26 cellular contexts compared by ENCODE assay signal in the genomic region with DNA sequence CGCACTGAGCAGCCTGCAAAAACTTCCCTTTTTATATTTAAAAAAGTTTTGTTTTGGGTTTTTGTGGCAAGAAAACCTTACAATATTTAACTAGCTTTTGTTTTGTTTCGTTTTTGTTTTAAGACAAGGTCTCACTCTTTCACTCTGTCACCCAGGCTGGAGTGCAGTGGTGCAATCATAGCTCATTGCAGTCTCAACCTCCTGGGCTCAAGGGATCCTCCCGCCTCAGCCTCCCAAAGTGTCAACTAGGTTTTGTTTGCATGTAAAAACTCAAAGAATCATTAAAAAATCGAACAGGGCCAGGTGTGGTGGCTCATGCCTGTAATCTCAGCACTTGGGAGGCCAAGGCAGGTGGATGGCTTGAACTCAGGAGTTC.
"Had no signal": no experiment of that assay in that cellular context is flagged by ENCODE, and none has a peak within 500 bp of the region (broad histone marks: within the 10 kb centered on the region; RNA-seq: fewer than 3 reads in every experiment).

No MANE protein-coding gene starts in this region.

- H3K36me3 ChIP-seq: ascending aorta had no signal

- H3K9me3 Mint-ChIP-seq: activated naive CD4-positive, alpha-beta T cell treated with anti-CD3 and anti-CD28 coated beads, Interleukin-2, amount 50 U/mL, for 72 hours; activated naive CD8-positive, alpha-beta T cell treated with anti-CD3 and anti-CD28 coated beads, Interleukin-2, amount 50 U/mL, for 24 hours; activated T-helper 1 cell treated with anti-CD3 and anti-CD28 coated beads, Interleukin-12 subunit alpha, Interleukin-12 subunit beta, Interleukin-2, Interleukin-4 antibody, amounts not matched to agents 30 ng/mL and 10 ng/mL and 1 ng/mL, durations not matched to agents 14 hours and 24 hours and 36 hours; T-helper 1 cell treated with Interleukin-12 subunit alpha and Interleukin-12 subunit beta and Interleukin-4 antibody, amounts not matched to agents 30 μg/mL and 1 μg/mL, for 36 hours; WTC11 had no signal

- DNase-seq: activated CD4-positive, alpha-beta T cell treated with anti-CD3 and anti-CD28 coated beads for 48 hours; activated CD4-positive, alpha-beta T cell treated with anti-CD3 and anti-CD28 coated beads, Interleukin-2, amount 50 U/mL, for 4 hours; activated CD4-positive, CD25-positive, alpha-beta regulatory T cell treated with anti-CD3 and anti-CD28 coated beads, Interleukin-2, amount 50 U/mL, for 72 hours; activated CD8-positive, alpha-beta memory T cell treated with anti-CD3 and anti-CD28 coated beads, Interleukin-2, amount 50 U/mL, for 48 hours; activated CD8-positive, alpha-beta T cell treated with anti-CD3 and anti-CD28 coated beads, Interleukin-2, amount 10 ng/mL, durations not matched to agents 7 days and 5 days; activated effector memory CD4-positive, alpha-beta T cell treated with Interleukin-2 at 50 U/mL for 16 hours; activated naive CD4-positive, alpha-beta T cell; activated naive CD8-positive, alpha-beta T cell treated with anti-CD3 and anti-CD28 coated beads, Interleukin-2, amount 50 U/mL, for 24 hours; activated T-cell treated with anti-CD3 and anti-CD28 coated beads, Interleukin-2, amount 50 U/mL, for 1 hour; amniotic stem cell; body of pancreas; central memory CD4-positive, alpha-beta T cell; Kasumi-1; NCI-H1048; NCI-H2029; NCI-H2107; NCI-H2171 treated with DMSO at 0.1 percent for 48 hours; NCI-H226; NCI-H510A; NCI-H69; SHP77 treated with DMSO at 0.1 percent for 48 hours had no signal

- H3K27ac ChIP-seq: ascending aorta, body of pancreas had no signal

- ATAC-seq: activated CD8-positive, alpha-beta T cell treated with anti-CD3 and anti-CD28 coated beads, Interleukin-2, amount 10 ng/mL, durations not matched to agents 7 days and 5 days; activated naive CD4-positive, alpha-beta T cell treated with anti-CD3 and anti-CD28 coated beads, Interleukin-2, amount 50 U/mL, for 72 hours; activated naive CD8-positive, alpha-beta T cell treated with anti-CD3 and anti-CD28 coated beads, Interleukin-2, amount 50 U/mL, for 24 hours; body of pancreas; WTC11 had no signal

- H3K36me3 Mint-ChIP-seq: activated naive CD4-positive, alpha-beta T cell treated with anti-CD3 and anti-CD28 coated beads, Interleukin-2, amount 50 U/mL, for 72 hours; WTC11 had no signal

- H3K27me3 ChIP-seq: ascending aorta, body of pancreas had no signal

- H3K4me3 ChIP-seq: ascending aorta, body of pancreas had no signal

- H3K4me1 ChIP-seq: ascending aorta, body of pancreas had no signal

- H3K4me1 Mint-ChIP-seq: activated naive CD8-positive, alpha-beta T cell treated with anti-CD3 and anti-CD28 coated beads, Interleukin-2, amount 50 U/mL, for 24 hours had no signal

- H3K9me3 ChIP-seq: ascending aorta, body of pancreas had no signal

- H3K4me3 Mint-ChIP-seq: activated CD8-positive, alpha-beta T cell treated with anti-CD3 and anti-CD28 coated beads, Interleukin-2, amount 10 ng/mL, durations not matched to agents 7 days and 5 days; activated naive CD8-positive, alpha-beta T cell treated with anti-CD3 and anti-CD28 coated beads, Interleukin-2, amount 50 U/mL, for 24 hours; activated T-helper 1 cell treated with anti-CD3 and anti-CD28 coated beads, Interleukin-12 subunit alpha, Interleukin-12 subunit beta, Interleukin-2, Interleukin-4 antibody, amounts not matched to agents 30 ng/mL and 10 ng/mL and 1 ng/mL, durations not matched to agents 14 hours and 24 hours and 36 hours; T-helper 1 cell treated with Interleukin-12 subunit alpha and Interleukin-12 subunit beta and Interleukin-4 antibody, amounts not matched to agents 30 μg/mL and 1 μg/mL, for 36 hours; WTC11 had no signal

- H3K27ac Mint-ChIP-seq: activated CD8-positive, alpha-beta T cell treated with anti-CD3 and anti-CD28 coated beads, Interleukin-2, amount 10 ng/mL, durations not matched to agents 7 days and 5 days; activated naive CD4-positive, alpha-beta T cell treated with anti-CD3 and anti-CD28 coated beads, Interleukin-2, amount 50 U/mL, for 72 hours; activated naive CD8-positive, alpha-beta T cell treated with anti-CD3 and anti-CD28 coated beads, Interleukin-2, amount 50 U/mL, for 24 hours; activated T-helper 1 cell treated with anti-CD3 and anti-CD28 coated beads, Interleukin-12 subunit alpha, Interleukin-12 subunit beta, Interleukin-2, Interleukin-4 antibody, amounts not matched to agents 30 ng/mL and 10 ng/mL and 1 ng/mL, durations not matched to agents 14 hours and 24 hours and 36 hours; T-helper 1 cell treated with Interleukin-12 subunit alpha and Interleukin-12 subunit beta and Interleukin-4 antibody, amounts not matched to agents 30 μg/mL and 1 μg/mL, for 36 hours; WTC11 had no signal
